ENCODE assay signal across 8 cellular contexts in the genomic region with DNA sequence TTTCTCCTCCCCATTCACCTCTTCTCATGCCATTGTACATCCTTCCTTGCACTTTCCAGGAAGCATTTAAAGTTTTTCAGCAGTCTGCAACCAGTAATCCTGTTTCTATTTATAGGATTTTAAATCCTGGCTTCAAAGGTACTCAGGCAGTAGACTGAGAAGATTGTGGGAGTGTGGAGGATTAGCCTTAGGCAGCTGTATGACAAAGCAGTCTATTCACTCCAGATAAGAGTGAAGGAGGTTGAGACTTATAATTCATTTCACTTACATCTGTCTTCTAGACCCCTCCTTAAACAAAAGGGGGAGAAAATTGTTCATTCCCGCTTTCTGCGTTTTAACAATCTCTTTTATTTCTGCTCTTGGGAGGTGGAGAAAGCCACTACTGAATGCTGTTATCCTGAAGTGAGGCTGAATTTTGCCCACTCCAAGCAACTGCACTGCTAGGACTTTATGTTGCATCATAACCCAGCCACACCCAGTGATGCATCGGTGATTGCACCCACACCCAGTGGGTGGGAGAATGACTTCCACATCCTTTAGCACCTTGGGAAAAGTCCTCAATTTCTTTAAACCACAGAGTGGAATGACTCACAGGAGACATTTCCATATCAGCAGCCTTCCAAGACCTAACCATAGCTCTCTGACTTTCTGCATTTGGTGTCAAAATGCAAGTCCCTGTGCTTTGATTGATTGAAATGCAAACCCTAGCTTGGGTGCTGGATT.
DNase-seq lines count a peak whose midpoint lies in the region; ATAC-seq and TF ChIP-seq lines count a peak whose summit lies in the region.

No MANE protein-coding gene starts in this region.

- no peak for ATAC-seq in HG02759 (IDR thresholded peaks at IDR 0.05; ENCODE audit: unreplicated experiment)
- no peak for ATAC-seq in GM18520 (IDR thresholded peaks at IDR 0.05; ENCODE audit: unreplicated experiment)

- no peak for TF ChIP-seq CTCF in BJ (IDR thresholded peaks at IDR 0.05; ENCODE audit: insufficient read depth, low read depth, low read length)

- H2AK5ac ChIP-seq in mesenchymal stem cell (ENCODE audit: low read length, severe bottlenecking) = no peak overlapping the region

- H3K79me1 ChIP-seq in mesenchymal stem cell (replicated peaks; ENCODE audit: low read length, poor library complexity, severe bottlenecking) = no peaks in the 10 kb centered on the region

- H3K14ac ChIP-seq in mesenchymal stem cell (ENCODE audit: low read length in 2 of 2) = no peak overlapping the region

- H2BK12ac ChIP-seq in mesenchymal stem cell (ENCODE audit: low read length in 2 of 2) = peak overlapping the region in 1 of 2 experiments; percentile 6

- H3K4me2 ChIP-seq in mesenchymal stem cell (ENCODE audit: low read length, poor library complexity, severe bottlenecking) = no peak overlapping the region

- no peaks in the 10 kb centered on the region for H3K9me3 ChIP-seq in mesenchymal stem cell (ENCODE audit: control insufficient read depth, low read length)

- DNase-seq in BJ (ENCODE audit: low read depth) = peak; percentile 87
- DNase-seq in HuH-7 (ENCODE audit: low spot score) = peak; percentile 7
- peak; percentile 73 for DNase-seq in amniotic stem cell (lab: John Stamatoyannopoulos, UW)
- peak; percentile 88 for DNase-seq in mesenchymal stem cell
- no peak for DNase-seq in NCI-H1417 (lab: John Stamatoyannopoulos, UW)
- DNase-seq in cortex of kidney (lab: John Stamatoyannopoulos, UW) = no peak

- no peak overlapping the region for H4K8ac ChIP-seq in mesenchymal stem cell (ENCODE audit: low read length)

- peak overlapping the region; percentile 78 for H3K9ac ChIP-seq in mesenchymal stem cell (ENCODE audit: low read length)

- POLR2A ChIA-PET in BJ (lab: Charles Lee) = interaction anchor here (0.5 kb wide), 1 partner anchor 396 kb away, joined by 3 read pairs; no protein-coding TSS in a partner anchor

- H3K4ac ChIP-seq in mesenchymal stem cell (ENCODE audit: low read depth in 1 of 2, low read length in 2 of 2) = no peak overlapping the region

- H3K36me3 ChIP-seq in BJ (ENCODE audit: control insufficient read depth, insufficient read depth, low read length) (no peaks in the 10 kb centered on the region), mesenchymal stem cell (ENCODE audit: control insufficient read depth in 1 of 2, insufficient read depth in 2 of 2, low read depth in 1 of 2, low read length in 2 of 2) (no peaks in the 10 kb centered on the region)

- H2AFZ ChIP-seq in mesenchymal stem cell (ENCODE audit: low read depth, low read length) = no peak overlapping the region

- H3K27ac ChIP-seq in mesenchymal stem cell (ENCODE audit: low read length, poor library complexity, severe bottlenecking) = no peak overlapping the region

- no peak overlapping the region for H4K91ac ChIP-seq in mesenchymal stem cell (ENCODE audit: low read length)

- H2BK5ac ChIP-seq in mesenchymal stem cell (ENCODE audit: low read depth, low read length, poor library complexity, severe bottlenecking) = no peak overlapping the region

- no peak overlapping the region for H3K18ac ChIP-seq in mesenchymal stem cell (ENCODE audit: low read depth in 1 of 2, low read length in 2 of 2)

- 52% methylated on average over 3 of the region's 3 CpGs for WGBS in mesenchymal stem cell

- CTCF ChIA-PET in BJ (lab: Yijun Ruan, JAX) = interaction anchor here (1.0 to 1.8 kb wide), 2 partner anchors 10 to 14 kb away, joined by 5 to 6 read pairs; no protein-coding TSS in a partner anchor

- H3K4me1 ChIP-seq in mesenchymal stem cell (ENCODE audit: control insufficient read depth, insufficient read depth, low read depth, low read length) = peaks cover 3% of the 10 kb centered on the region

- H3K23ac ChIP-seq in mesenchymal stem cell (ENCODE audit: low read length in 2 of 2) = no peak overlapping the region

- H3K4me3 ChIP-seq in BJ (ENCODE audit: low read depth, low read length) = no peak overlapping the region
- H3K4me3 ChIP-seq in mesenchymal stem cell (ENCODE audit: insufficient read depth in 1 of 2, low read depth in 1 of 2, low read length in 2 of 2) = peak overlapping the region in 1 of 2 experiments; percentile 12

- no peak overlapping the region for H2BK120ac ChIP-seq in mesenchymal stem cell (ENCODE audit: low read depth, low read length)

- no peak overlapping the region for H2BK15ac ChIP-seq in mesenchymal stem cell (ENCODE audit: low read depth, poor library complexity, severe bottlenecking)

- H3K27me3 ChIP-seq in BJ (ENCODE audit: control insufficient read depth, insufficient read depth, low read length) (no peaks in the 10 kb centered on the region), mesenchymal stem cell (ENCODE audit: control insufficient read depth in 1 of 2, insufficient read depth in 1 of 2, low read length in 2 of 2) (no peaks in the 10 kb centered on the region)

Comparison
In these comparisons a context has a peak if more than half of its experiments do, and no peak if none do; other contexts are left out.
1. DNase-seq: peak in BJ (single experiment), HuH-7 (single experiment), amniotic stem cell (single experiment) and mesenchymal stem cell (single experiment); none in NCI-H1417 (0 of 3) and cortex of kidney (single experiment).